ENCODE assay signal across 28 cellular contexts in genomic region chr11:72996959-72997358, GRCh38.
DNase-seq lines count a peak whose midpoint lies in the region; ATAC-seq, FAIRE-seq and TF ChIP-seq lines count a peak whose summit lies in the region.
"Had no signal": no experiment of that assay in that cellular context is flagged by ENCODE, and none has a peak within 500 bp of the region (broad histone marks: within the 10 kb centered on the region; RNA-seq: fewer than 3 reads in every experiment).

No MANE protein-coding gene starts in this region.

- no peaks in the 10 kb centered on the region for H3K9me2 ChIP-seq in OCI-LY7 (ENCODE audit: insufficient read depth, low read length)

- no peaks in the 10 kb centered on the region for H3K27me3 Mint-ChIP-seq in stimulated activated naive B cell treated with anti-CD40 and anti-IgM and Interleukin-4, amounts not matched to agents 10 μg/mL and 1 μg/mL and 100 μg/mL, for 72 hours
- H3K27me3 Mint-ChIP-seq: activated CD4-positive, alpha-beta T cell treated with anti-CD3 and anti-CD28 coated beads, Interleukin-2, amount 10 ng/mL, durations not matched to agents 7 days and 5 days had no signal

- H3K4me1 Mint-ChIP-seq in stimulated activated naive B cell treated with anti-CD40 and anti-IgM and Interleukin-4, amounts not matched to agents 10 μg/mL and 1 μg/mL and 100 μg/mL, for 72 hours: peaks cover 17 to 47% of the 10 kb centered on the region in 2 donors
- H3K4me1 Mint-ChIP-seq: activated CD4-positive, alpha-beta T cell treated with anti-CD3 and anti-CD28 coated beads, Interleukin-2, amount 10 ng/mL, durations not matched to agents 7 days and 5 days had no signal

- H3K9me3 Mint-ChIP-seq in stimulated activated naive B cell treated with anti-CD40 and anti-IgM and Interleukin-4, amounts not matched to agents 10 μg/mL and 1 μg/mL and 100 μg/mL, for 72 hours: no peaks in the 10 kb centered on the region
- H3K9me3 Mint-ChIP-seq: activated CD4-positive, alpha-beta T cell treated with anti-CD3 and anti-CD28 coated beads, Interleukin-2, amount 10 ng/mL, durations not matched to agents 7 days and 5 days had no signal

- H3K4me2 ChIP-seq in OCI-LY7 (ENCODE audit: low read length): no peak overlapping the region
- H3K4me2 ChIP-seq: PC-9, smooth muscle cell had no signal

- no peaks in the 10 kb centered on the region; the same call in 1 of the 2 replicates for H4K20me1 ChIP-seq in OCI-LY7 (ENCODE audit: insufficient read depth, low read length)

- ATAC-seq in stimulated activated naive B cell treated with anti-CD40 and anti-IgM and Interleukin-4, amounts not matched to agents 10 μg/mL and 1 μg/mL and 100 μg/mL, for 72 hours (replicated peaks): no peak
- ATAC-seq: Right ventricle myocardium inferior had no signal

- intact Hi-C loops in OCI-LY7 (cut with micrococcal nuclease; ENCODE audit: unreplicated experiment): no loop called here

- H3K36me3 Mint-ChIP-seq in stimulated activated naive B cell treated with anti-CD40 and anti-IgM and Interleukin-4, amounts not matched to agents 10 μg/mL and 1 μg/mL and 100 μg/mL, for 72 hours: peaks cover 43% of the 10 kb centered on the region in 2 donors

- H3K79me2 ChIP-seq in OCI-LY7 (ENCODE audit: insufficient read depth, low read depth, low read length): peaks cover 68% of the 10 kb centered on the region

- peaks cover 7% of the 10 kb centered on the region; the same call in 1 of the 2 replicates for H3K9me3 ChIP-seq in OCI-LY7 (ENCODE audit: low read length)
- H3K9me3 ChIP-seq: HAP-1, ovary had no signal

- no peak for DNase-seq in GM19239 (ENCODE audit: insufficient read length, low spot score)
- no peak for DNase-seq in OCI-LY7 (ENCODE audit: low spot score)
- DNase-seq in globus pallidus (ENCODE audit: low spot score): peak; percentile 24
- DNase-seq in stimulated activated naive B cell treated with anti-CD40 and anti-IgM and Interleukin-4, amounts not matched to agents 10 μg/mL and 1 μg/mL and 100 μg/mL, for 72 hours: no peak
- DNase-seq in HPDE6-E6E7 (ENCODE audit: extremely low spot score): no peak
- no peak for DNase-seq in GM13977 (ENCODE audit: low spot score)
- no peak for DNase-seq in GM10248 (ENCODE audit: extremely low spot score)
- DNase-seq: activated CD4-positive, alpha-beta T cell treated with anti-CD3 and anti-CD28 coated beads, Interleukin-2, amount 10 ng/mL, durations not matched to agents 7 days and 5 days; activated naive CD4-positive, alpha-beta T cell treated with anti-CD3 and anti-CD28 coated beads, Interleukin-2, amount 50 U/mL, for 16 hours; activated T-cell treated with anti-CD3 and anti-CD28 coated beads, Interleukin-2, amount 50 U/mL, for 48 hours; amniotic stem cell; effector memory CD4-positive, alpha-beta T cell; erythroblast; islet precursor cell; NCI-H1417; NCI-H2029 treated with DMSO at 0.1 percent for 48 hours; NCI-H446; NCI-H82; ovary; PC-9; stimulated activated CD4-positive, alpha-beta T cell treated with anti-CD3 and anti-CD28 coated beads, Interleukin-2, amount 100 ng/mL, for 24 hours; T1000 had no signal

- no peak overlapping the region for H3K4me3 ChIP-seq in OCI-LY7 (ENCODE audit: low read depth, low read length, poor library complexity, severe bottlenecking)
- H3K4me3 ChIP-seq: HAP-1, ovary, PC-9, smooth muscle cell had no signal

- CTCF ChIA-PET in OCI-LY7 (lab: Charles Lee; ENCODE audit: unreplicated experiment): no interaction called here
- CTCF ChIA-PET in GM10248 (lab: Yijun Ruan, JAX): no interaction called here

- TF ChIP-seq CTCF in OCI-LY7 (conservative IDR thresholded peaks at IDR 0.05; ENCODE audit: low read length) (no peak), GM13977 (IDR thresholded peaks at IDR 0.05; ENCODE audit: extremely low read depth, insufficient read depth, missing control alignments) (no peak), GM10248 (IDR thresholded peaks at IDR 0.05; ENCODE audit: control extremely low read depth, extremely low read depth, low read depth, missing control alignments) (no peak)

- H3K4me1 ChIP-seq in OCI-LY7 (ENCODE audit: insufficient read depth, low read length, poor library complexity, severe bottlenecking): peaks cover 4% of the 10 kb centered on the region
- H3K4me1 ChIP-seq: HAP-1 had no signal

- peak overlapping the region; percentile 2 for H3K27ac Mint-ChIP-seq in stimulated activated naive B cell treated with anti-CD40 and anti-IgM and Interleukin-4, amounts not matched to agents 10 μg/mL and 1 μg/mL and 100 μg/mL, for 72 hours
- H3K27ac Mint-ChIP-seq: activated CD4-positive, alpha-beta T cell treated with anti-CD3 and anti-CD28 coated beads, Interleukin-2, amount 10 ng/mL, durations not matched to agents 7 days and 5 days; nephron had no signal

- peak overlapping the region; percentile 9 for H3K27ac ChIP-seq in OCI-LY7 (ENCODE audit: low read depth, low read length, poor library complexity, severe bottlenecking)
- H3K27ac ChIP-seq: C4-2B, ovary, PC-9 had no signal

- FAIRE-seq in GM19239 (lab: Jason Lieb, UNC): peak; percentile 91
- FAIRE-seq: GM12891 had no signal

- H3K4me3 Mint-ChIP-seq in stimulated activated naive B cell treated with anti-CD40 and anti-IgM and Interleukin-4, amounts not matched to agents 10 μg/mL and 1 μg/mL and 100 μg/mL, for 72 hours: peak overlapping the region; percentile 48 to 55
- H3K4me3 Mint-ChIP-seq: activated CD4-positive, alpha-beta T cell treated with anti-CD3 and anti-CD28 coated beads, Interleukin-2, amount 10 ng/mL, durations not matched to agents 7 days and 5 days; nephron had no signal

- POLR2A ChIA-PET in OCI-LY7 (lab: Charles Lee): no interaction called here
- POLR2A ChIA-PET in GM10248 (lab: Yijun Ruan, JAX): no interaction called here

- H2AFZ ChIP-seq in OCI-LY7 (ENCODE audit: low read length): no peak overlapping the region
- H2AFZ ChIP-seq: PC-9 had no signal

- H3K36me3 ChIP-seq in OCI-LY7 (ENCODE audit: insufficient read depth, low read length): peaks cover 79% of the 10 kb centered on the region
- H3K36me3 ChIP-seq: HAP-1, ovary had no signal

- in situ Hi-C loops in GM13977 (cut with MboI; ENCODE audit: low pct_unique_long_range_greater_than_20kb, low sequenced_read_pairs, unreplicated experiment): no loop called here

- no TSS peak for BruUV-seq in OCI-LY7 (replicated peaks; lab: Mats Ljungman, UMichigan)
